ENCODE assay signal across 14 cellular contexts in the genomic region with DNA sequence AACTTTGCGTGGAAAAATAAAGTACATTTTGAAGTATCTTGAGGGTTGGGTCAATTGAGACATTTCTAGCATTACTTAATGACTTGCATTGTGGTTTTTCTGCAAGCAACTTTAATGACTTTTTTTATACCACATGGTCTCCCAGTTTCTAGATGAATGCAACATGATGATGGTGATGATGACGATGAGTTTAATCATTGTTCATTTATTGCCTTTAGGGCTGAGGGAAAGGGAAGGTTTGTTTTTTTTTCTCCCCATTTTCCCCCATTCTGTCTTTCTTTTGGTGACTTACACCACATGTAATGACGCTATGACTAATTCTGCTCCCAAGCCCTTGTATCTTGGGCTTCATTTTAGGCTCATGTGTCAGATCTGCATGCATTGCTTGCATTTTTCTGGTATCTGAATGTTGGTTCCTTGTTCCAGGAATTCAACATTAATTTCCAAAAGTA. TPM values are rescaled to one million over a fixed set of nuclear protein-coding genes. Genes with fewer than 3 reads are reported as not detected.
A peak's percentile ranks its signal among the peaks of the same experiment; 100 is the strongest.
DNase-seq lines count a peak whose midpoint lies in the region; ATAC-seq and TF ChIP-seq lines count a peak whose summit lies in the region.
"Had no signal": no experiment of that assay in that cellular context is flagged by ENCODE, and none has a peak within 500 bp of the region (broad histone marks: within the 10 kb centered on the region; RNA-seq: fewer than 3 reads in every experiment).

No MANE protein-coding gene starts in this region.

- no peak for TF ChIP-seq CTCF in SK-N-SH (IDR thresholded peaks at IDR 0.05)

- peak overlapping the region; percentile 30; the same call in 1 of the 2 replicates for H3K4me2 ChIP-seq in SK-N-SH
- no peak overlapping the region for H3K4me2 ChIP-seq in Karpas-422 (ENCODE audit: low read depth, low read length, poor library complexity, severe bottlenecking)

- peaks cover 33% of the 10 kb centered on the region for H3F3A ChIP-seq in SK-N-SH (replicated peaks; ENCODE audit: insufficient read depth)

- H3K9ac ChIP-seq in SK-N-SH (no peak overlapping the region; the same call in 1 of the 2 replicates), Karpas-422 (ENCODE audit: low read length) (no peak overlapping the region)

- CTCF ChIA-PET in SK-N-SH (lab: Yijun Ruan, JAX) = no interaction called here

- H3K4me3 ChIP-seq in ACC112 (ENCODE audit: low read depth, low read length) (peak overlapping the region; percentile 54), SK-N-SH (ENCODE audit: low read depth in 2 of 2, low read length in 1 of 2) (no peak overlapping the region), Karpas-422 (ENCODE audit: low read length) (no peak overlapping the region)
- H3K4me3 ChIP-seq: left lung had no signal

- TF ChIP-seq RAD21 in SK-N-SH (IDR thresholded peaks at IDR 0.05; ENCODE audit: low read length) = no peak

- DNase-seq in GM04504 (ENCODE audit: low read depth) = peak; percentile 96
- no peak for DNase-seq in SK-N-SH
- peak; percentile 24 for DNase-seq in fibroblast of the conjunctiva (ENCODE audit: low read depth)
- no peak for DNase-seq in DMS114 treated with DMSO at 0.1 percent for 48 hours (lab: John Stamatoyannopoulos, UW; ENCODE audit: unreplicated experiment)
- DNase-seq in Karpas-422 = no peak
- DNase-seq in KG1 (lab: John Stamatoyannopoulos, UW) = no peak
- DNase-seq: Calu3, left lung, NCI-H446 treated with DMSO at 0.1 percent for 48 hours, T-cell had no signal

- H2AFZ ChIP-seq in ACC112 (ENCODE audit: low read length, unreplicated experiment) (no peak overlapping the region), SK-N-SH (ENCODE audit: low read depth) (no peak overlapping the region), Karpas-422 (ENCODE audit: low read length) (no peak overlapping the region)

- WGBS in SK-N-SH (ENCODE audit: low lambda C conversion rate) = 60% methylated on average over 3 of the region's 3 CpGs

- H3K27ac ChIP-seq in ACC112 (ENCODE audit: low read depth, low read length) (peak overlapping the region; percentile 88), SK-N-SH (ENCODE audit: low read depth in 2 of 2, low read length in 1 of 2) (peak overlapping the region in 1 of 2 experiments; percentile 65; a peak in 3 of 4 replicates), Karpas-422 (ENCODE audit: low read length) (no peak overlapping the region)
- H3K27ac ChIP-seq: left lung had no signal

- H3K9me2 ChIP-seq in SK-N-SH (no peaks in the 10 kb centered on the region), Karpas-422 (replicated peaks; ENCODE audit: insufficient read depth, low read length) (no peaks in the 10 kb centered on the region)

- peak in 1 of 2 experiments; percentile 23; a peak in 1 of 4 replicates for TF ChIP-seq EP300 in SK-N-SH (IDR thresholded peaks at IDR 0.05; ENCODE audit: borderline replicate concordance in 1 of 2, low read depth in 1 of 2, low read length in 1 of 2)

- H4K20me1 ChIP-seq in SK-N-SH (ENCODE audit: insufficient read depth) (no peaks in the 10 kb centered on the region), Karpas-422 (ENCODE audit: insufficient read depth, low read depth, low read length) (no peaks in the 10 kb centered on the region)

- H3K9me3 ChIP-seq in SK-N-SH (no peaks in the 10 kb centered on the region), Karpas-422 (ENCODE audit: low read length) (no peaks in the 10 kb centered on the region)
- H3K9me3 ChIP-seq: left lung had no signal

- H3K4me1 ChIP-seq in ACC112 (ENCODE audit: control insufficient read depth, insufficient read depth, low read length, unreplicated experiment) (peaks cover 55% of the 10 kb centered on the region), SK-N-SH (ENCODE audit: control insufficient read depth in 1 of 2, insufficient read depth in 2 of 2, low read depth in 1 of 2, low read length in 1 of 2) (peaks cover 5 to 20% of the 10 kb centered on the region in 2 experiments; a peak in 3 of 4 replicates), Karpas-422 (ENCODE audit: low read length) (no peaks in the 10 kb centered on the region)
- H3K4me1 ChIP-seq: left lung had no signal

- no peak for ATAC-seq in GM21576 (IDR thresholded peaks at IDR 0.05; ENCODE audit: unreplicated experiment)
- ATAC-seq: HCT116, left lung, T-cell had no signal

- POLR2A ChIA-PET in SK-N-SH (lab: Yijun Ruan, JAX) = no interaction called here

- H3K36me3 ChIP-seq in ACC112 (ENCODE audit: insufficient read depth, low read length) = peaks cover 13% of the 10 kb centered on the region
- peaks cover 15 to 23% of the 10 kb centered on the region in 2 experiments for H3K36me3 ChIP-seq in SK-N-SH (replicated peaks in 1 of 2; ENCODE audit: control insufficient read depth in 1 of 2, insufficient read depth in 2 of 2, low read length in 1 of 2)
- peaks cover 4% of the 10 kb centered on the region; the same call in 1 of the 2 replicates for H3K36me3 ChIP-seq in Karpas-422 (ENCODE audit: insufficient read depth, low read length)

- no peaks in the 10 kb centered on the region for H3K27me3 ChIP-seq in ACC112 (ENCODE audit: insufficient read depth, low read length)
- H3K27me3 ChIP-seq in SK-N-SH (ENCODE audit: insufficient read depth) = no peaks in the 10 kb centered on the region
- no peaks in the 10 kb centered on the region for H3K27me3 ChIP-seq in Karpas-422 (ENCODE audit: low read length)
- H3K27me3 ChIP-seq: left lung had no signal

- peaks cover 5% of the 10 kb centered on the region for H3K79me2 ChIP-seq in ACC112 (ENCODE audit: control insufficient read depth, insufficient read depth, low read length, unreplicated experiment)
- H3K79me2 ChIP-seq in SK-N-SH (ENCODE audit: insufficient read depth) = peaks cover 37% of the 10 kb centered on the region
- H3K79me2 ChIP-seq in Karpas-422 (ENCODE audit: low read length) = no peaks in the 10 kb centered on the region

TF ChIP-seq in SK-N-SH, 30 proteins besides CTCF, POLR2A, EP300 and RAD21 (continues in another document):
- TF ChIP-seq, protein P1, sequence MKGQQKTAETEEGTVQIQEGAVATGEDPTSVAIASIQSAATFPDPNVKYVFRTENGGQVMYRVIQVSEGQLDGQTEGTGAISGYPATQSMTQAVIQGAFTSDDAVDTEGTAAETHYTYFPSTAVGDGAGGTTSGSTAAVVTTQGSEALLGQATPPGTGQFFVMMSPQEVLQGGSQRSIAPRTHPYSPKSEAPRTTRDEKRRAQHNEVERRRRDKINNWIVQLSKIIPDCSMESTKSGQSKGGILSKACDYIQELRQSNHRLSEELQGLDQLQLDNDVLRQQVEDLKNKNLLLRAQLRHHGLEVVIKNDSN (IDR thresholded peaks at IDR 0.05; ENCODE audit: borderline replicate concordance, low read depth) = no peak
- peak; percentile 72 for TF ChIP-seq TCF12 (IDR thresholded peaks at IDR 0.05)
- TF ChIP-seq TAF1 (IDR thresholded peaks at IDR 0.05; ENCODE audit: borderline replicate concordance, low read depth, low read length) = no peak
- no peak for TF ChIP-seq FOXJ3 (CRISPR knock-in tag; IDR thresholded peaks at IDR 0.05)
- no peak for TF ChIP-seq NRF1 (IDR thresholded peaks at IDR 0.05; ENCODE audit: low read depth, low read length)
- TF ChIP-seq GATA2 (CRISPR knock-in tag; IDR thresholded peaks at IDR 0.05) = no peak
- TF ChIP-seq, protein P2, sequence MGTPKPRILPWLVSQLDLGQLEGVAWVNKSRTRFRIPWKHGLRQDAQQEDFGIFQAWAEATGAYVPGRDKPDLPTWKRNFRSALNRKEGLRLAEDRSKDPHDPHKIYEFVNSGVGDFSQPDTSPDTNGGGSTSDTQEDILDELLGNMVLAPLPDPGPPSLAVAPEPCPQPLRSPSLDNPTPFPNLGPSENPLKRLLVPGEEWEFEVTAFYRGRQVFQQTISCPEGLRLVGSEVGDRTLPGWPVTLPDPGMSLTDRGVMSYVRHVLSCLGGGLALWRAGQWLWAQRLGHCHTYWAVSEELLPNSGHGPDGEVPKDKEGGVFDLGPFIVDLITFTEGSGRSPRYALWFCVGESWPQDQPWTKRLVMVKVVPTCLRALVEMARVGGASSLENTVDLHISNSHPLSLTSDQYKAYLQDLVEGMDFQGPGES (IDR thresholded peaks at IDR 0.05; ENCODE audit: low read depth, low read length) = no peak
- TF ChIP-seq, protein P3, sequence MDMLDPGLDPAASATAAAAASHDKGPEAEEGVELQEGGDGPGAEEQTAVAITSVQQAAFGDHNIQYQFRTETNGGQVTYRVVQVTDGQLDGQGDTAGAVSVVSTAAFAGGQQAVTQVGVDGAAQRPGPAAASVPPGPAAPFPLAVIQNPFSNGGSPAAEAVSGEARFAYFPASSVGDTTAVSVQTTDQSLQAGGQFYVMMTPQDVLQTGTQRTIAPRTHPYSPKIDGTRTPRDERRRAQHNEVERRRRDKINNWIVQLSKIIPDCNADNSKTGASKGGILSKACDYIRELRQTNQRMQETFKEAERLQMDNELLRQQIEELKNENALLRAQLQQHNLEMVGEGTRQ (IDR thresholded peaks at IDR 0.05; ENCODE audit: borderline replicate concordance, low read depth, low read length) = no peak
- TF ChIP-seq GABPA (IDR thresholded peaks at IDR 0.05; ENCODE audit: low read depth) = no peak
- TF ChIP-seq NFIC (IDR thresholded peaks at IDR 0.05; ENCODE audit: borderline replicate concordance) = peak; percentile 38
- 0 out of 2 replicates have a peak, but pooled peaks have one; percentile 26 for TF ChIP-seq SIN3A (IDR thresholded peaks at IDR 0.05; ENCODE audit: borderline replicate concordance, low read depth, low read length)
- TF ChIP-seq FOSL2 (IDR thresholded peaks at IDR 0.05; ENCODE audit: borderline replicate concordance, low read depth) = peak; percentile 78
- no peak for TF ChIP-seq RXRA (IDR thresholded peaks at IDR 0.05; ENCODE audit: borderline replicate concordance, low read depth)
- TF ChIP-seq, protein P4, sequence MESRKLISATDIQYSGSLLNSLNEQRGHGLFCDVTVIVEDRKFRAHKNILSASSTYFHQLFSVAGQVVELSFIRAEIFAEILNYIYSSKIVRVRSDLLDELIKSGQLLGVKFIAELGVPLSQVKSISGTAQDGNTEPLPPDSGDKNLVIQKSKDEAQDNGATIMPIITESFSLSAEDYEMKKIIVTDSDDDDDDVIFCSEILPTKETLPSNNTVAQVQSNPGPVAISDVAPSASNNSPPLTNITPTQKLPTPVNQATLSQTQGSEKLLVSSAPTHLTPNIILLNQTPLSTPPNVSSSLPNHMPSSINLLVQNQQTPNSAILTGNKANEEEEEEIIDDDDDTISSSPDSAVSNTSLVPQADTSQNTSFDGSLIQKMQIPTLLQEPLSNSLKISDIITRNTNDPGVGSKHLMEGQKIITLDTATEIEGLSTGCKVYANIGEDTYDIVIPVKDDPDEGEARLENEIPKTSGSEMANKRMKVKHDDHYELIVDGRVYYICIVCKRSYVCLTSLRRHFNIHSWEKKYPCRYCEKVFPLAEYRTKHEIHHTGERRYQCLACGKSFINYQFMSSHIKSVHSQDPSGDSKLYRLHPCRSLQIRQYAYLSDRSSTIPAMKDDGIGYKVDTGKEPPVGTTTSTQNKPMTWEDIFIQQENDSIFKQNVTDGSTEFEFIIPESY (IDR thresholded peaks at IDR 0.05; ENCODE audit: borderline replicate concordance, low read depth) = 0 out of 2 replicates have a peak, but pooled peaks have one; percentile 39

RNA-seq across cellular contexts. Expression of a gene that starts 57.7 kb away (rescaled TPM):
- 3.0 and 3.1 TPM in 2 replicates for polyA plus RNA-seq in SK-N-SH (2012; rRNA removed)
- 1.9 and 2.3 TPM in 2 replicates for polyA plus RNA-seq in SK-N-SH (2012; cell fraction: cytosol; rRNA removed)
- 4.0 and 6.5 TPM in 2 replicates for polyA plus RNA-seq in SK-N-SH (2012; cell fraction: nucleus; rRNA removed)
- total RNA-seq in Karpas-422 (2014; rRNA removed; shearing (Covaris generic); ENCODE audit: low replicate concordance) = not detected in 2 replicates
- total RNA-seq: progenitor cell of endocrine pancreas, T-cell had no signal

Comparison
In these comparisons a context has a peak if more than half of its experiments do, and no peak if none do; other contexts are left out.
1. DNase-seq: peak in GM04504 (single experiment) and fibroblast of the conjunctiva (single experiment); none in SK-N-SH (single experiment), DMS114 treated with DMSO at 0.1 percent for 48 hours (single experiment), Karpas-422 (single experiment) and KG1 (single experiment).